Comparison of ENCODE assay signal across 2 cellular contexts in the genomic region with DNA sequence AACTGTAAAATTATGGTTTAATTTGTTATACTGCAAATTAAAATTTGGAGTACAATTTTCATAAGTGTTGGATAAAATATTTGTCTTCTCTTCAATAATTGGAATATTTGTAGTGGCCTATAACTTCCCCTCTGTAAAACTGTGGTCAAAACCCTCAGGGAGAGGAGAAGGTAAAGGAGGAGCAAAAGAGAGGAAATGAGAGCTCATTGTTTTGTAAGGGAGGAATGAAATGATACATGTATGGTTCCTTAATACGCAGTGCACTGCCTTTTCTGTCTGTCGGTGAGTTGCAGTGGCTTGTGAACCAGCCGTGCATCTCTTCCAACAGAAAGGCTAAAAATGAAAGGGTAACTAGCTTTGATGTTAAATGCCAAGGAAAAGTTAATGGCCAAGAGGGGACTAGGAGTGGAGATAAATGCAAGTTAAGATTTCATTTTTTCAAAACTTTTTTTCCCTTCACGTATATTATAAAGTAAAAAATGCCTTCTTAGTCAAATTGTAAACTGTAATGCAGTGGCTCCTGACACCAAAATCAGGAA.
TF ChIP-seq lines count a peak whose summit lies in the region.

No MANE protein-coding gene starts in this region.

TF ChIP-seq in GM12878, 131 proteins besides CTCF, POLR2A, EP300 and RAD21 (continues in another document):
- TF ChIP-seq, protein P1, sequence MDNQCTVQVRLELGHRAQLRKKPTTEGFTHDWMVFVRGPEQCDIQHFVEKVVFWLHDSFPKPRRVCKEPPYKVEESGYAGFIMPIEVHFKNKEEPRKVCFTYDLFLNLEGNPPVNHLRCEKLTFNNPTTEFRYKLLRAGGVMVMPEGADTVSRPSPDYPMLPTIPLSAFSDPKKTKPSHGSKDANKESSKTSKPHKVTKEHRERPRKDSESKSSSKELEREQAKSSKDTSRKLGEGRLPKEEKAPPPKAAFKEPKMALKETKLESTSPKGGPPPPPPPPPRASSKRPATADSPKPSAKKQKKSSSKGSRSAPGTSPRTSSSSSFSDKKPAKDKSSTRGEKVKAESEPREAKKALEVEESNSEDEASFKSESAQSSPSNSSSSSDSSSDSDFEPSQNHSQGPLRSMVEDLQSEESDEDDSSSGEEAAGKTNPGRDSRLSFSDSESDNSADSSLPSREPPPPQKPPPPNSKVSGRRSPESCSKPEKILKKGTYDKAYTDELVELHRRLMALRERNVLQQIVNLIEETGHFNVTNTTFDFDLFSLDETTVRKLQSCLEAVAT (IDR thresholded peaks at IDR 0.05) = no peak
- TF ChIP-seq MAX (IDR thresholded peaks at IDR 0.05; ENCODE audit: low read depth, low read length) = no peak
- TF ChIP-seq ZBTB40 (IDR thresholded peaks at IDR 0.05; ENCODE audit: borderline replicate concordance) = no peak
- TF ChIP-seq TCF3 (IDR thresholded peaks at IDR 0.05; ENCODE audit: borderline replicate concordance, insufficient read depth, low read depth, low read length) = no peak
- no peak for TF ChIP-seq EGR1 (IDR thresholded peaks at IDR 0.05; ENCODE audit: borderline replicate concordance in 1 of 2, low read depth in 2 of 2, low read length in 2 of 2)
- TF ChIP-seq TAF1 (IDR thresholded peaks at IDR 0.05; ENCODE audit: borderline replicate concordance, low read depth, low read length) = no peak
- no peak for TF ChIP-seq BHLHE40 (IDR thresholded peaks at IDR 0.05; ENCODE audit: borderline replicate concordance in 1 of 2, low read depth in 2 of 2, low read length in 1 of 2)
- no peak for TF ChIP-seq RELB (IDR thresholded peaks at IDR 0.05; ENCODE audit: low read depth)
- TF ChIP-seq IKZF1 (conservative IDR thresholded peaks at IDR 0.05) = 0 out of 2 replicates have a peak, but pooled peaks have one; percentile 13

TF ChIP-seq in SK-N-SH treated with all-trans-retinoic acid at 6 μM for 48 hours, 23 proteins besides CTCF, POLR2A, EP300 and RAD21 (continued from another document):
- TF ChIP-seq TSHZ2 (CRISPR knock-in tag; IDR thresholded peaks at IDR 0.05) (no peak), TCF4 (CRISPR knock-in tag; IDR thresholded peaks at IDR 0.05; ENCODE audit: borderline replicate concordance) (no peak), PPARA (CRISPR knock-in tag; IDR thresholded peaks at IDR 0.05; ENCODE audit: borderline replicate concordance) (no peak), TOX (CRISPR knock-in tag; IDR thresholded peaks at IDR 0.05; ENCODE audit: borderline replicate concordance) (no peak), ISL1 (CRISPR knock-in tag; IDR thresholded peaks at IDR 0.05) (no peak), ZC3H10 (CRISPR knock-in tag; IDR thresholded peaks at IDR 0.05) (no peak), ZNF70 (CRISPR knock-in tag; IDR thresholded peaks at IDR 0.05) (no peak), RARB (CRISPR knock-in tag; IDR thresholded peaks at IDR 0.05) (no peak), SNAI2 (CRISPR knock-in tag; IDR thresholded peaks at IDR 0.05) (no peak), BACH2 (CRISPR knock-in tag; IDR thresholded peaks at IDR 0.05; ENCODE audit: borderline replicate concordance) (no peak), ESRRG (CRISPR knock-in tag; IDR thresholded peaks at IDR 0.05) (no peak), POU6F1 (CRISPR knock-in tag; IDR thresholded peaks at IDR 0.05; ENCODE audit: borderline replicate concordance, low read depth) (no peak), ZNF565 (CRISPR knock-in tag; conservative IDR thresholded peaks at IDR 0.05; ENCODE audit: low read depth) (no peak), ARNTL (CRISPR knock-in tag; IDR thresholded peaks at IDR 0.05; ENCODE audit: borderline replicate concordance, low read depth) (no peak), ZNF8 (CRISPR knock-in tag; IDR thresholded peaks at IDR 0.05) (no peak), PATZ1 (CRISPR knock-in tag; IDR thresholded peaks at IDR 0.05; ENCODE audit: borderline replicate concordance) (no peak), CSDC2 (CRISPR knock-in tag; IDR thresholded peaks at IDR 0.05) (no peak)
- TF ChIP-seq, protein P2, sequence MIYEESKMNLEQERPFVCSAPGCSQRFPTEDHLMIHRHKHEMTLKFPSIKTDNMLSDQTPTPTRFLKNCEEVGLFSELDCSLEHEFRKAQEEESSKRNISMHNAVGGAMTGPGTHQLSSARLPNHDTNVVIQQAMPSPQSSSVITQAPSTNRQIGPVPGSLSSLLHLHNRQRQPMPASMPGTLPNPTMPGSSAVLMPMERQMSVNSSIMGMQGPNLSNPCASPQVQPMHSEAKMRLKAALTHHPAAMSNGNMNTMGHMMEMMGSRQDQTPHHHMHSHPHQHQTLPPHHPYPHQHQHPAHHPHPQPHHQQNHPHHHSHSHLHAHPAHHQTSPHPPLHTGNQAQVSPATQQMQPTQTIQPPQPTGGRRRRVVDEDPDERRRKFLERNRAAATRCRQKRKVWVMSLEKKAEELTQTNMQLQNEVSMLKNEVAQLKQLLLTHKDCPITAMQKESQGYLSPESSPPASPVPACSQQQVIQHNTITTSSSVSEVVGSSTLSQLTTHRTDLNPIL (CRISPR knock-in tag; IDR thresholded peaks at IDR 0.05; ENCODE audit: low read depth) = no peak
- TF ChIP-seq, protein P3, sequence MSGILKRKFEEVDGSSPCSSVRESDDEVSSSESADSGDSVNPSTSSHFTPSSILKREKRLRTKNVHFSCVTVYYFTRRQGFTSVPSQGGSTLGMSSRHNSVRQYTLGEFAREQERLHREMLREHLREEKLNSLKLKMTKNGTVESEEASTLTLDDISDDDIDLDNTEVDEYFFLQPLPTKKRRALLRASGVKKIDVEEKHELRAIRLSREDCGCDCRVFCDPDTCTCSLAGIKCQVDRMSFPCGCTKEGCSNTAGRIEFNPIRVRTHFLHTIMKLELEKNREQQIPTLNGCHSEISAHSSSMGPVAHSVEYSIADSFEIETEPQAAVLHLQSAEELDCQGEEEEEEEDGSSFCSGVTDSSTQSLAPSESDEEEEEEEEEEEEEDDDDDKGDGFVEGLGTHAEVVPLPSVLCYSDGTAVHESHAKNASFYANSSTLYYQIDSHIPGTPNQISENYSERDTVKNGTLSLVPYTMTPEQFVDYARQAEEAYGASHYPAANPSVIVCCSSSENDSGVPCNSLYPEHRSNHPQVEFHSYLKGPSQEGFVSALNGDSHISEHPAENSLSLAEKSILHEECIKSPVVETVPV (CRISPR knock-in tag; IDR thresholded peaks at IDR 0.05) = no peak
